ENCODE assay signal across 11 cellular contexts in the genomic region with DNA sequence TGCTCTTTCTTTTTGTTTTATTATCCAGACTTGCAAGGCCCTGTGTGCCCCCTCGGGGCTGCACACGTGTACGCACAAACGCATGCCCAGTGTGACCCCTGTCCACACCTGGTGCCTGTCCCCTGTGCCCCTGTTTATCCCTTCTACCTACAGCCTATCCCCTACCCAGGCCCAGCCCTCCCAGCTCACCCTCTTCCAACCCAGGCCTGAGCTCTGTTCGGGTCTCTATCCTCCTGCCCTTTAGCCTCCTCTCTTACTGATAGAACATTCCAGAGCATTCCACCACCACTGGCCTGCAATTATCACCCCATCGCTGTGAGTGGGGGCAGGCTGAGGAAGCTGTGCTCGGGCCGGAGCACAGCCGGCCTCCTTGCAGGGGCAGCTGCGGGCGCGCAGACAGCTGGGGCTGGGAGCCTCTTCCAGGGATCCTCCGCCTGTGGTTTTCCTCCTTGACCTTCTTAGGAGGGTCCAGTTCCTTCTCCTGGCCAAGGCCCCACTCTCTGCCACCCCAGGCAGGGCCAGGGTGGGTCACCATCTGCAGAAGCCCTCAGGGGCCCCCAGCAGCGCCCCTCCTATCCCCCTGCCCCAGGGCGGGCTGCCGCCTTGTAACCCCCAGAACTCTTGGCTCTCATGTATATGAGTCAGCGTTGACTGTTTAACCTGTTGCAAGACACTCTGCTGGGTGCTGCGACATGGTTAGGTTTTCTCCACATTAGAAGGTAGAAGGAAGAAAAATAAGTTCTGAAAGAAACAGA. TPM values are rescaled to one million over a fixed set of nuclear protein-coding genes. Genes with fewer than 3 reads are reported as not detected.
DNase-seq lines count a peak whose midpoint lies in the region; ATAC-seq, FAIRE-seq and TF ChIP-seq lines count a peak whose summit lies in the region.
"Had no signal": no experiment of that assay in that cellular context is flagged by ENCODE, and none has a peak within 500 bp of the region (broad histone marks: within the 10 kb centered on the region; RNA-seq: fewer than 3 reads in every experiment).

No MANE protein-coding gene starts in this region.

- H3K36me3 ChIP-seq in breast epithelium (no peaks in the 10 kb centered on the region), mesodermal cell (ENCODE audit: control insufficient read depth, insufficient read depth, low read length) (no peaks in the 10 kb centered on the region)

- no peak for DNase-seq in stimulated activated naive CD8-positive, alpha-beta T cell treated with anti-CD3 and anti-CD28 coated beads, Interleukin-15, amount 100 ng/mL, for 72 hours
- no peak for DNase-seq in stimulated activated naive CD8-positive, alpha-beta T cell treated with anti-CD3 and anti-CD28 coated beads, Interleukin-15, Interleukin-2, amounts not matched to agents 100 U/mL and 50 U/mL, for 24 hours
- DNase-seq in breast epithelium (ENCODE audit: low spot score in 2 of 2), result no peak
- DNase-seq in cortex of kidney (lab: John Stamatoyannopoulos, UW), result no peak
- no peak for DNase-seq in GM12892 (ENCODE audit: insufficient read length)
- DNase-seq in activated CD4-positive, CD25-positive, alpha-beta regulatory T cell treated with anti-CD3 and anti-CD28 coated beads, Interleukin-2, amount 50 U/mL, for 72 hours, result no peak
- DNase-seq: activated CD4-positive, alpha-beta T cell treated with anti-CD3 and anti-CD28 coated beads for 4 hours; cerebellar nuclear complex; NCI-H69 had no signal

- H3K4me1 ChIP-seq in breast epithelium, result no peaks in the 10 kb centered on the region
- peaks cover 12% of the 10 kb centered on the region for H3K4me1 ChIP-seq in mesodermal cell (ENCODE audit: control insufficient read depth, insufficient read depth, low read length, poor library complexity, severe bottlenecking)

- H3K27ac ChIP-seq in breast epithelium (peak overlapping the region; percentile 40 to 80), mesodermal cell (ENCODE audit: low read depth, low read length, severe bottlenecking) (peak overlapping the region; percentile 57)

- H3K9me3 ChIP-seq in breast epithelium, result no peaks in the 10 kb centered on the region
- H3K9me3 ChIP-seq in mesodermal cell (ENCODE audit: control insufficient read depth, low read length), result no peaks in the 10 kb centered on the region

- no peaks in the 10 kb centered on the region for H3K9me3 Mint-ChIP-seq in stimulated activated naive CD8-positive, alpha-beta T cell treated with anti-CD3 and anti-CD28 coated beads, Interleukin-15, amount 100 ng/mL, for 72 hours

- ATAC-seq in stimulated activated naive CD8-positive, alpha-beta T cell treated with anti-CD3 and anti-CD28 coated beads, Interleukin-15, amount 100 ng/mL, for 72 hours, result peak; percentile 44
- ATAC-seq in stimulated activated naive CD8-positive, alpha-beta T cell treated with anti-CD3 and anti-CD28 coated beads, Interleukin-15, Interleukin-2, amounts not matched to agents 100 U/mL and 50 U/mL, for 24 hours, result no peak
- ATAC-seq in HG03139 (IDR thresholded peaks at IDR 0.05; ENCODE audit: unreplicated experiment), result no peak

- H3K4me3 Mint-ChIP-seq in stimulated activated naive CD8-positive, alpha-beta T cell treated with anti-CD3 and anti-CD28 coated beads, Interleukin-15, amount 100 ng/mL, for 72 hours, result no peak overlapping the region

- TF ChIP-seq POLR2A in breast epithelium (IDR thresholded peaks at IDR 0.05) (no peak), GM12892 (IDR thresholded peaks at IDR 0.05; ENCODE audit: low read depth, low read length) (no peak)

- H3K27me3 Mint-ChIP-seq in stimulated activated naive CD8-positive, alpha-beta T cell treated with anti-CD3 and anti-CD28 coated beads, Interleukin-15, amount 100 ng/mL, for 72 hours, result no peaks in the 10 kb centered on the region

- H3K27ac Mint-ChIP-seq in stimulated activated naive CD8-positive, alpha-beta T cell treated with anti-CD3 and anti-CD28 coated beads, Interleukin-15, amount 100 ng/mL, for 72 hours, result peak overlapping the region in 1 of 2 donors; percentile 63

- no peaks in the 10 kb centered on the region for H3K4me1 Mint-ChIP-seq in stimulated activated naive CD8-positive, alpha-beta T cell treated with anti-CD3 and anti-CD28 coated beads, Interleukin-15, amount 100 ng/mL, for 72 hours

- FAIRE-seq in GM12892 (lab: Jason Lieb, UNC), result no peak

- intact Hi-C loops in breast epithelium (cut with DNase I; ENCODE audit: low total_unique reads), result no loop called here

- TF ChIP-seq CTCF in breast epithelium (IDR thresholded peaks at IDR 0.05), result no peak

- WGBS in mesodermal cell (ENCODE audit: insufficient coverage in 2 of 2), 2 experiments, result 80 to 89% methylated on average over 12 to 14 of the region's 18 CpGs

- no peak overlapping the region for H3K4me3 ChIP-seq in breast epithelium
- H3K4me3 ChIP-seq in mesodermal cell (ENCODE audit: extremely low read depth, insufficient read depth, low read length, poor library complexity, severe bottlenecking), result no peak overlapping the region

- no peaks in the 10 kb centered on the region for H3K27me3 ChIP-seq in breast epithelium

RNA-seq across cellular contexts. Expression of gene KCNQ1OT1, which starts 41.8 kb away (rescaled TPM):
- total RNA-seq in breast epithelium, result 1 to 10 TPM; 2.1 to 5.3 (median 3.6) TPM
- 0.74 TPM for polyA plus RNA-seq in mesodermal cell (2013, experiment 1 of 2)
- polyA plus RNA-seq in mesodermal cell (2013, experiment 2 of 2), result 0.76 TPM
- 0.53 TPM for polyA plus RNA-seq in GM12892 (2012; ENCODE audit: missing spikeins)
